Comparison of ENCODE assay signal across 20 cellular contexts in the genomic region with DNA sequence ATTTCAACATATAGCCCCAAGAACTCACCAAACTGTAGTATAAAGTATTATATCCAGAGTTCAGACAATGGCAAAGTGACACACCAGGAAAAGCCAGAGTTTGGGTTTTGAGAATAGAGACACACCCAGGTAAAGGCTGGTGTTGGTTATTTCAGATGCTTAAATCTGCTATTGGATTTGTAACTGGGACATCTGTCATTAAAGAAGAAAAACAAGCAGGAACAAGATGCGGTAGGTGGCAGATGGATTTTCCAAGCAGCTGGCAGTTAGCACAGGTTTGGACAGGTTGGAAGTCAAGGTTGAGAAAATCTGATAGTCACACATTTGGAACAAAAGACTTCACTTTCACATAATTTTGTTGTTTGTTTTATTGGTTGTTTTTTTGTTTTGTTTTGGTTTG.
"Had no signal": no experiment of that assay in that cellular context is flagged by ENCODE, and none has a peak within 500 bp of the region (broad histone marks: within the 10 kb centered on the region; RNA-seq: fewer than 3 reads in every experiment).

No MANE protein-coding gene starts in this region.

- H3K9me3 ChIP-seq: body of pancreas, gastroesophageal sphincter, heart right ventricle, left ventricle myocardium inferior, mucosa of descending colon, upper lobe of right lung had no signal

- FAIRE-seq: colon had no signal

- H3K4me3 ChIP-seq: body of pancreas, dorsolateral prefrontal cortex, gastroesophageal sphincter, heart right ventricle, left ventricle myocardium inferior, mucosa of descending colon, upper lobe of right lung had no signal

- H3K27ac ChIP-seq: body of pancreas, dorsolateral prefrontal cortex, gastroesophageal sphincter, heart right ventricle, left ventricle myocardium inferior, upper lobe of right lung had no signal

- H3K4me1 ChIP-seq: body of pancreas, gastroesophageal sphincter, left ventricle myocardium inferior, upper lobe of right lung had no signal

- H3K36me3 ChIP-seq: gastroesophageal sphincter, heart right ventricle, left ventricle myocardium inferior, upper lobe of right lung had no signal

- H3K27me3 ChIP-seq: body of pancreas, dorsolateral prefrontal cortex, gastroesophageal sphincter, heart right ventricle, upper lobe of right lung had no signal

- DNase-seq: activated CD4-positive, alpha-beta T cell treated with anti-CD3 and anti-CD28 coated beads, Interleukin-2, amount 10 ng/mL, durations not matched to agents 24 days and 14 days; activated CD8-positive, alpha-beta T cell treated with anti-CD3 and anti-CD28 coated beads for 36 hours; activated naive CD4-positive, alpha-beta T cell treated with Interleukin-2 at 50 U/mL for 16 hours; activated T-cell treated with anti-CD3 and anti-CD28 coated beads, Interleukin-2, amount 50 U/mL, for 1 hour; body of pancreas; central memory CD4-positive, alpha-beta T cell; dorsolateral prefrontal cortex; endodermal cell; erythroblast; heart right ventricle; kidney glomerular epithelial cell; left ventricle myocardium inferior; mucosa of descending colon; naive B cell; retina; stimulated activated CD8-positive, alpha-beta memory T cell treated with anti-CD3 and anti-CD28 coated beads, Interleukin-4, amount 100 ng/mL, for 48 hours; stimulated activated naive CD4-positive, alpha-beta T cell; upper lobe of right lung had no signal
